8 cellular contexts compared by ENCODE assay signal in genomic region chr3:181709537-181710279, GRCh38. TPM values are rescaled to one million over a fixed set of nuclear protein-coding genes. Genes with fewer than 3 reads are reported as not detected.
DNase-seq lines count a peak whose midpoint lies in the region; ATAC-seq and TF ChIP-seq lines count a peak whose summit lies in the region.

No MANE protein-coding gene starts in this region.

- in situ Hi-C loops in gastrocnemius medialis (cut with MboI; ENCODE audit: low sequenced_read_pairs in 4 of 4) = loop anchor here (10.0 to 25.0 kb wide), 3 partner anchors 545 to 975 kb away; no protein-coding TSS in a partner anchor

- intact Hi-C loops in right cardiac atrium (cut with DNase I) = loop anchor here (5.0 to 10.0 kb wide), 5 partner anchors 385 to 975 kb away; no protein-coding TSS in a partner anchor
- intact Hi-C loops in gastrocnemius medialis (cut with DNase I; ENCODE audit: low total_unique reads) = loop anchor here (1.0 to 2.0 kb wide), 2 partner anchors 549 to 974 kb away; no protein-coding TSS in a partner anchor

- peaks cover 6% of the 10 kb centered on the region for H3K4me1 Mint-ChIP-seq in activated naive CD8-positive, alpha-beta T cell treated with anti-CD3 and anti-CD28 coated beads, Interleukin-2, amount 10 ng/mL, durations not matched to agents 7 days and 5 days

- TF ChIP-seq POLR2A in gastrocnemius medialis (IDR thresholded peaks at IDR 0.05) = no peak

- peak overlapping the region; percentile 39 for H3K27ac Mint-ChIP-seq in activated naive CD8-positive, alpha-beta T cell treated with anti-CD3 and anti-CD28 coated beads, Interleukin-2, amount 10 ng/mL, durations not matched to agents 7 days and 5 days

- H3K27ac ChIP-seq in AG04450 (ENCODE audit: low read depth, low read length) (no peak overlapping the region), RWPE2 (ENCODE audit: poor library complexity, severe bottlenecking) (no peak overlapping the region), right cardiac atrium (ENCODE audit: low read length) (no peak overlapping the region), gastrocnemius medialis (no peak overlapping the region)

- H3K36me3 ChIP-seq in RWPE2 (ENCODE audit: low read depth) (no peaks in the 10 kb centered on the region), gastrocnemius medialis (no peaks in the 10 kb centered on the region)

- no peaks in the 10 kb centered on the region for H3K9me3 Mint-ChIP-seq in activated naive CD8-positive, alpha-beta T cell treated with anti-CD3 and anti-CD28 coated beads, Interleukin-2, amount 10 ng/mL, durations not matched to agents 7 days and 5 days

- DNase-seq in AG04450 (ENCODE audit: low read depth, low spot score) (no peak), LoVo (ENCODE audit: low spot score) (peak; percentile 69), RWPE2 (ENCODE audit: low spot score) (no peak), right cardiac atrium (peak; percentile 68 to 89 (median 78)), gastrocnemius medialis (peak in 1 of 2 donors; percentile 35)
- peak; percentile 69 for DNase-seq in activated naive CD8-positive, alpha-beta T cell treated with anti-CD3 and anti-CD28 coated beads, Interleukin-2, amount 10 ng/mL, durations not matched to agents 7 days and 5 days

- POLR2A ChIA-PET in AG04450 (lab: Yijun Ruan, JAX) = no interaction called here
- POLR2A ChIA-PET in activated naive CD8-positive, alpha-beta T cell treated with anti-CD3 and anti-CD28 coated beads, Interleukin-2, amount 10 ng/mL, durations not matched to agents 7 days and 5 days (lab: Charles Lee) = no interaction called here

- no peaks in the 10 kb centered on the region for H3K36me3 Mint-ChIP-seq in activated naive CD8-positive, alpha-beta T cell treated with anti-CD3 and anti-CD28 coated beads, Interleukin-2, amount 10 ng/mL, durations not matched to agents 7 days and 5 days

- peak overlapping the region; percentile 25 for H3K4me3 Mint-ChIP-seq in activated naive CD8-positive, alpha-beta T cell treated with anti-CD3 and anti-CD28 coated beads, Interleukin-2, amount 10 ng/mL, durations not matched to agents 7 days and 5 days

- peaks cover 71% of the 10 kb centered on the region for H3K27me3 Mint-ChIP-seq in activated naive CD8-positive, alpha-beta T cell treated with anti-CD3 and anti-CD28 coated beads, Interleukin-2, amount 10 ng/mL, durations not matched to agents 7 days and 5 days

- H3K9me3 ChIP-seq in AG04450 (ENCODE audit: control insufficient read depth, insufficient read depth, low read length) = peaks cover 11% of the 10 kb centered on the region; the same call in 1 of the 2 replicates
- no peaks in the 10 kb centered on the region for H3K9me3 ChIP-seq in RWPE2 (ENCODE audit: severe bottlenecking)
- no peaks in the 10 kb centered on the region for H3K9me3 ChIP-seq in right cardiac atrium (ENCODE audit: control insufficient read depth, low read length)
- no peaks in the 10 kb centered on the region for H3K9me3 ChIP-seq in gastrocnemius medialis

- 7% methylated on average over 16 of the region's 16 CpGs for WGBS in right cardiac atrium

- H3K4me3 ChIP-seq in AG04450 (ENCODE audit: low read depth, low read length) (no peak overlapping the region), RWPE2 (ENCODE audit: severe bottlenecking) (peak overlapping the region; percentile 18), right cardiac atrium (ENCODE audit: low read length) (peak overlapping the region; percentile 23), gastrocnemius medialis (no peak overlapping the region)

- CTCF ChIA-PET in AG04450 (lab: Charles Lee) = interaction anchor here (0.5 to 4.2 kb wide), 26 partner anchors 9 to 1907 kb away, joined by 3 to 147 read pairs (median 4); no protein-coding TSS in a partner anchor

- TF ChIP-seq CTCF in AG04450 (IDR thresholded peaks at IDR 0.05; ENCODE audit: low read depth, low read length) (peak; percentile 76), RWPE2 (IDR thresholded peaks at IDR 0.05; ENCODE audit: poor library complexity, severe bottlenecking) (peak; percentile 97), gastrocnemius medialis (IDR thresholded peaks at IDR 0.05 in 4 of 5, conservative IDR thresholded peaks at IDR 0.05 in 1 of 5) (peak; percentile 56 to 84 (median 68))

- peak; percentile 37 for ATAC-seq in GM18909 (IDR thresholded peaks at IDR 0.05; ENCODE audit: poor library complexity, unreplicated experiment)
- ATAC-seq in RWPE2 (ENCODE audit: low read depth) = 0 out of 3 replicates have a peak, but pooled peaks have one; percentile 24
- no peak for ATAC-seq in activated naive CD8-positive, alpha-beta T cell treated with anti-CD3 and anti-CD28 coated beads, Interleukin-2, amount 10 ng/mL, durations not matched to agents 7 days and 5 days (ENCODE audit: low read depth)
- no peak for ATAC-seq in right cardiac atrium
- ATAC-seq in gastrocnemius medialis = peak; percentile 55 to 65
- no peak for ATAC-seq in GM21825 (IDR thresholded peaks at IDR 0.05; ENCODE audit: unreplicated experiment)

- H3K4me1 ChIP-seq in RWPE2 (ENCODE audit: insufficient read depth, poor library complexity, severe bottlenecking) (no peaks in the 10 kb centered on the region), right cardiac atrium (ENCODE audit: control insufficient read depth, insufficient read depth, low read length) (no peaks in the 10 kb centered on the region), gastrocnemius medialis (peaks cover 0 to 13% of the 10 kb centered on the region in 2 donors)

- H3K27me3 ChIP-seq in AG04450 (ENCODE audit: control insufficient read depth, insufficient read depth, low read length) (peaks cover 43% of the 10 kb centered on the region), RWPE2 (ENCODE audit: insufficient read depth, poor library complexity, severe bottlenecking) (peaks cover 50% of the 10 kb centered on the region), right cardiac atrium (ENCODE audit: control insufficient read depth, insufficient read depth) (peaks cover 2% of the 10 kb centered on the region), gastrocnemius medialis (peaks cover 93 to 100% (median 96%) of the 10 kb centered on the region in 3 donors)

RNA-seq across cellular contexts. Expression of gene SOX2, which starts 2.0 kb away (rescaled TPM):
- polyA plus RNA-seq in AG04450 (2011; rRNA removed) = not detected in 2 replicates
- not detected in 2 replicates for polyA minus RNA-seq in AG04450 (2011; rRNA and poly(A)+ RNA removed)
- total RNA-seq in activated naive CD8-positive, alpha-beta T cell treated with anti-CD3 and anti-CD28 coated beads, Interleukin-2, amount 10 ng/mL, durations not matched to agents 7 days and 5 days = not detected
- under 1 TPM in 3 of 4 donors, not detected in 1; 0.17 to 0.35 (median 0.20) TPM for total RNA-seq in right cardiac atrium
- 1.0 TPM for polyA plus RNA-seq in right cardiac atrium
- total RNA-seq in gastrocnemius medialis = under 1 TPM in 1 of 4 donors, not detected in 3; 0.53 TPM

Comparison
In these comparisons a context has a peak if more than half of its experiments do, and no peak if none do; other contexts are left out.
1. DNase-seq: peak in LoVo (single experiment), activated naive CD8-positive, alpha-beta T cell treated with anti-CD3 and anti-CD28 coated beads, Interleukin-2, amount 10 ng/mL, durations not matched to agents 7 days and 5 days (single experiment) and right cardiac atrium (3 of 3); none in AG04450 (single experiment) and RWPE2 (single experiment).
2. H3K4me3 ChIP-seq: peak in RWPE2 (single experiment) and right cardiac atrium (single experiment); none in AG04450 (single experiment) and gastrocnemius medialis (0 of 4).
3. ATAC-seq: peak in GM18909 (single experiment), RWPE2 (single experiment) and gastrocnemius medialis (2 of 2); none in activated naive CD8-positive, alpha-beta T cell treated with anti-CD3 and anti-CD28 coated beads, Interleukin-2, amount 10 ng/mL, durations not matched to agents 7 days and 5 days (single experiment), right cardiac atrium (0 of 2) and GM21825 (single experiment).
4. Peak in every context shown above with its lines, with median percentiles within 50 percentile points of each other: CTCF ChIP-seq.